Comparison of ENCODE assay signal across 1 cellular context in the genomic region with DNA sequence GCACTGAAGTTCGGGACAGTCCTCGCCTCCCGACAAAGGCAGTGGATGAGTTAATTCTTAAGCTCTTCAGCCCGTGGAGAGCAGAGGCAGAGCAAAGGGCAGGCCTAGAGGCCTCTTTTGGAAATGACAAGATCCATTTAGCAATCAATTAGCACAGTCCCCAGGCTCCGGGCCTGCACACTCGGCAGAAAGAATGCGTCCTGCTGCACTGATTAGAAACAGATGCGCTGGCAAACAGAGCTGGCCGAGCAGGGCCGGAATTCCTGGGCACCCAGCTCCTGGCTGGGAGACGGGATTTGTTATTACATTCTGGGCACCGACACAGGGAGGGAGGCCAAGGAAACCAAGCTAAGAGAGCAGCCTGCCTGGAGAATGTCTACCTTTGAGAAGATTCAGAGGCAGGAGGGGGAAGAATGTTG.
A peak's percentile ranks its signal among the peaks of the same experiment; 100 is the strongest.
TF ChIP-seq lines count a peak whose summit lies in the region.

No MANE protein-coding gene starts in this region.

TF ChIP-seq in HepG2, 621 proteins besides CTCF, POLR2A, EP300 and RAD21 (continued from another document):
- TF ChIP-seq, protein P1, sequence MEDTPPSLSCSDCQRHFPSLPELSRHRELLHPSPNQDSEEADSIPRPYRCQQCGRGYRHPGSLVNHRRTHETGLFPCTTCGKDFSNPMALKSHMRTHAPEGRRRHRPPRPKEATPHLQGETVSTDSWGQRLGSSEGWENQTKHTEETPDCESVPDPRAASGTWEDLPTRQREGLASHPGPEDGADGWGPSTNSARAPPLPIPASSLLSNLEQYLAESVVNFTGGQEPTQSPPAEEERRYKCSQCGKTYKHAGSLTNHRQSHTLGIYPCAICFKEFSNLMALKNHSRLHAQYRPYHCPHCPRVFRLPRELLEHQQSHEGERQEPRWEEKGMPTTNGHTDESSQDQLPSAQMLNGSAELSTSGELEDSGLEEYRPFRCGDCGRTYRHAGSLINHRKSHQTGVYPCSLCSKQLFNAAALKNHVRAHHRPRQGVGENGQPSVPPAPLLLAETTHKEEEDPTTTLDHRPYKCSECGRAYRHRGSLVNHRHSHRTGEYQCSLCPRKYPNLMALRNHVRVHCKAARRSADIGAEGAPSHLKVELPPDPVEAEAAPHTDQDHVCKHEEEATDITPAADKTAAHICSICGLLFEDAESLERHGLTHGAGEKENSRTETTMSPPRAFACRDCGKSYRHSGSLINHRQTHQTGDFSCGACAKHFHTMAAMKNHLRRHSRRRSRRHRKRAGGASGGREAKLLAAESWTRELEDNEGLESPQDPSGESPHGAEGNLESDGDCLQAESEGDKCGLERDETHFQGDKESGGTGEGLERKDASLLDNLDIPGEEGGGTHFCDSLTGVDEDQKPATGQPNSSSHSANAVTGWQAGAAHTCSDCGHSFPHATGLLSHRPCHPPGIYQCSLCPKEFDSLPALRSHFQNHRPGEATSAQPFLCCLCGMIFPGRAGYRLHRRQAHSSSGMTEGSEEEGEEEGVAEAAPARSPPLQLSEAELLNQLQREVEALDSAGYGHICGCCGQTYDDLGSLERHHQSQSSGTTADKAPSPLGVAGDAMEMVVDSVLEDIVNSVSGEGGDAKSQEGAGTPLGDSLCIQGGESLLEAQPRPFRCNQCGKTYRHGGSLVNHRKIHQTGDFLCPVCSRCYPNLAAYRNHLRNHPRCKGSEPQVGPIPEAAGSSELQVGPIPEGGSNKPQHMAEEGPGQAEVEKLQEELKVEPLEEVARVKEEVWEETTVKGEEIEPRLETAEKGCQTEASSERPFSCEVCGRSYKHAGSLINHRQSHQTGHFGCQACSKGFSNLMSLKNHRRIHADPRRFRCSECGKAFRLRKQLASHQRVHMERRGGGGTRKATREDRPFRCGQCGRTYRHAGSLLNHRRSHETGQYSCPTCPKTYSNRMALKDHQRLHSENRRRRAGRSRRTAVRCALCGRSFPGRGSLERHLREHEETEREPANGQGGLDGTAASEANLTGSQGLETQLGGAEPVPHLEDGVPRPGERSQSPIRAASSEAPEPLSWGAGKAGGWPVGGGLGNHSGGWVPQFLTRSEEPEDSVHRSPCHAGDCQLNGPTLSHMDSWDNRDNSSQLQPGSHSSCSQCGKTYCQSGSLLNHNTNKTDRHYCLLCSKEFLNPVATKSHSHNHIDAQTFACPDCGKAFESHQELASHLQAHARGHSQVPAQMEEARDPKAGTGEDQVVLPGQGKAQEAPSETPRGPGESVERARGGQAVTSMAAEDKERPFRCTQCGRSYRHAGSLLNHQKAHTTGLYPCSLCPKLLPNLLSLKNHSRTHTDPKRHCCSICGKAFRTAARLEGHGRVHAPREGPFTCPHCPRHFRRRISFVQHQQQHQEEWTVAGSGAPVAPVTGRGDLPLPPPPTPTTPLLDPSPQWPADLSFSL (CRISPR knock-in tag; IDR thresholded peaks at IDR 0.05), result no peak
- TF ChIP-seq FOXO1 (CRISPR knock-in tag; IDR thresholded peaks at IDR 0.05) (no peak), ZNF354B (CRISPR knock-in tag; IDR thresholded peaks at IDR 0.05) (no peak), ZNF772 (CRISPR knock-in tag; IDR thresholded peaks at IDR 0.05) (no peak), CBFB (CRISPR knock-in tag; IDR thresholded peaks at IDR 0.05) (no peak), ZNF720 (CRISPR knock-in tag; IDR thresholded peaks at IDR 0.05) (no peak), SRSF1 (optimal IDR thresholded peaks at IDR 0.05; ENCODE audit: low read depth, low read length) (no peak), HNF4A (CRISPR knock-in tag; IDR thresholded peaks at IDR 0.05) (peak; percentile 41; the same call in 1 of the 2 replicates), ZNF816 (CRISPR knock-in tag; IDR thresholded peaks at IDR 0.05; ENCODE audit: borderline replicate concordance) (no peak), ZNF616 (CRISPR knock-in tag; IDR thresholded peaks at IDR 0.05; ENCODE audit: low read depth) (no peak), ZNF546 (CRISPR knock-in tag; conservative IDR thresholded peaks at IDR 0.05) (no peak), ZNF605 (CRISPR knock-in tag; IDR thresholded peaks at IDR 0.05) (0 out of 2 replicates have a peak, but pooled peaks have one; percentile 48), ZNF614 (CRISPR knock-in tag; IDR thresholded peaks at IDR 0.05; ENCODE audit: borderline replicate concordance) (peak; percentile 70; the same call in 1 of the 2 replicates), ZNF446 (CRISPR knock-in tag; IDR thresholded peaks at IDR 0.05) (no peak), ZNF329 (CRISPR knock-in tag; IDR thresholded peaks at IDR 0.05; ENCODE audit: low read depth) (no peak), SP5 (CRISPR knock-in tag; IDR thresholded peaks at IDR 0.05; ENCODE audit: borderline replicate concordance, low read depth) (no peak), GATAD2A (CRISPR knock-in tag; IDR thresholded peaks at IDR 0.05) (0 out of 2 replicates have a peak, but pooled peaks have one; percentile 19)
- TF ChIP-seq, protein P2, sequence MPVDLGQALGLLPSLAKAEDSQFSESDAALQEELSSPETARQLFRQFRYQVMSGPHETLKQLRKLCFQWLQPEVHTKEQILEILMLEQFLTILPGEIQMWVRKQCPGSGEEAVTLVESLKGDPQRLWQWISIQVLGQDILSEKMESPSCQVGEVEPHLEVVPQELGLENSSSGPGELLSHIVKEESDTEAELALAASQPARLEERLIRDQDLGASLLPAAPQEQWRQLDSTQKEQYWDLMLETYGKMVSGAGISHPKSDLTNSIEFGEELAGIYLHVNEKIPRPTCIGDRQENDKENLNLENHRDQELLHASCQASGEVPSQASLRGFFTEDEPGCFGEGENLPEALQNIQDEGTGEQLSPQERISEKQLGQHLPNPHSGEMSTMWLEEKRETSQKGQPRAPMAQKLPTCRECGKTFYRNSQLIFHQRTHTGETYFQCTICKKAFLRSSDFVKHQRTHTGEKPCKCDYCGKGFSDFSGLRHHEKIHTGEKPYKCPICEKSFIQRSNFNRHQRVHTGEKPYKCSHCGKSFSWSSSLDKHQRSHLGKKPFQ (CRISPR knock-in tag; IDR thresholded peaks at IDR 0.05; ENCODE audit: insufficient replicate concordance), result no peak
- TF ChIP-seq, protein P3, sequence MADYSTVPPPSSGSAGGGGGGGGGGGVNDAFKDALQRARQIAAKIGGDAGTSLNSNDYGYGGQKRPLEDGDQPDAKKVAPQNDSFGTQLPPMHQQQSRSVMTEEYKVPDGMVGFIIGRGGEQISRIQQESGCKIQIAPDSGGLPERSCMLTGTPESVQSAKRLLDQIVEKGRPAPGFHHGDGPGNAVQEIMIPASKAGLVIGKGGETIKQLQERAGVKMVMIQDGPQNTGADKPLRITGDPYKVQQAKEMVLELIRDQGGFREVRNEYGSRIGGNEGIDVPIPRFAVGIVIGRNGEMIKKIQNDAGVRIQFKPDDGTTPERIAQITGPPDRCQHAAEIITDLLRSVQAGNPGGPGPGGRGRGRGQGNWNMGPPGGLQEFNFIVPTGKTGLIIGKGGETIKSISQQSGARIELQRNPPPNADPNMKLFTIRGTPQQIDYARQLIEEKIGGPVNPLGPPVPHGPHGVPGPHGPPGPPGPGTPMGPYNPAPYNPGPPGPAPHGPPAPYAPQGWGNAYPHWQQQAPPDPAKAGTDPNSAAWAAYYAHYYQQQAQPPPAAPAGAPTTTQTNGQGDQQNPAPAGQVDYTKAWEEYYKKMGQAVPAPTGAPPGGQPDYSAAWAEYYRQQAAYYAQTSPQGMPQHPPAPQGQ (CRISPR knock-in tag; IDR thresholded peaks at IDR 0.05; ENCODE audit: borderline replicate concordance), result no peak
- TF ChIP-seq, protein P4, sequence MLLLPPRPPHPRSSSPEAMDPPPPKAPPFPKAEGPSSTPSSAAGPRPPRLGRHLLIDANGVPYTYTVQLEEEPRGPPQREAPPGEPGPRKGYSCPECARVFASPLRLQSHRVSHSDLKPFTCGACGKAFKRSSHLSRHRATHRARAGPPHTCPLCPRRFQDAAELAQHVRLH (CRISPR knock-in tag; IDR thresholded peaks at IDR 0.05; ENCODE audit: borderline replicate concordance, low read depth), result no peak
- TF ChIP-seq, protein P5, sequence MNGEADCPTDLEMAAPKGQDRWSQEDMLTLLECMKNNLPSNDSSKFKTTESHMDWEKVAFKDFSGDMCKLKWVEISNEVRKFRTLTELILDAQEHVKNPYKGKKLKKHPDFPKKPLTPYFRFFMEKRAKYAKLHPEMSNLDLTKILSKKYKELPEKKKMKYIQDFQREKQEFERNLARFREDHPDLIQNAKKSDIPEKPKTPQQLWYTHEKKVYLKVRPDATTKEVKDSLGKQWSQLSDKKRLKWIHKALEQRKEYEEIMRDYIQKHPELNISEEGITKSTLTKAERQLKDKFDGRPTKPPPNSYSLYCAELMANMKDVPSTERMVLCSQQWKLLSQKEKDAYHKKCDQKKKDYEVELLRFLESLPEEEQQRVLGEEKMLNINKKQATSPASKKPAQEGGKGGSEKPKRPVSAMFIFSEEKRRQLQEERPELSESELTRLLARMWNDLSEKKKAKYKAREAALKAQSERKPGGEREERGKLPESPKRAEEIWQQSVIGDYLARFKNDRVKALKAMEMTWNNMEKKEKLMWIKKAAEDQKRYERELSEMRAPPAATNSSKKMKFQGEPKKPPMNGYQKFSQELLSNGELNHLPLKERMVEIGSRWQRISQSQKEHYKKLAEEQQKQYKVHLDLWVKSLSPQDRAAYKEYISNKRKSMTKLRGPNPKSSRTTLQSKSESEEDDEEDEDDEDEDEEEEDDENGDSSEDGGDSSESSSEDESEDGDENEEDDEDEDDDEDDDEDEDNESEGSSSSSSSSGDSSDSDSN (CRISPR knock-in tag; IDR thresholded peaks at IDR 0.05), result peak; percentile 23; the same call in 1 of the 2 replicates
- TF ChIP-seq, protein P6, sequence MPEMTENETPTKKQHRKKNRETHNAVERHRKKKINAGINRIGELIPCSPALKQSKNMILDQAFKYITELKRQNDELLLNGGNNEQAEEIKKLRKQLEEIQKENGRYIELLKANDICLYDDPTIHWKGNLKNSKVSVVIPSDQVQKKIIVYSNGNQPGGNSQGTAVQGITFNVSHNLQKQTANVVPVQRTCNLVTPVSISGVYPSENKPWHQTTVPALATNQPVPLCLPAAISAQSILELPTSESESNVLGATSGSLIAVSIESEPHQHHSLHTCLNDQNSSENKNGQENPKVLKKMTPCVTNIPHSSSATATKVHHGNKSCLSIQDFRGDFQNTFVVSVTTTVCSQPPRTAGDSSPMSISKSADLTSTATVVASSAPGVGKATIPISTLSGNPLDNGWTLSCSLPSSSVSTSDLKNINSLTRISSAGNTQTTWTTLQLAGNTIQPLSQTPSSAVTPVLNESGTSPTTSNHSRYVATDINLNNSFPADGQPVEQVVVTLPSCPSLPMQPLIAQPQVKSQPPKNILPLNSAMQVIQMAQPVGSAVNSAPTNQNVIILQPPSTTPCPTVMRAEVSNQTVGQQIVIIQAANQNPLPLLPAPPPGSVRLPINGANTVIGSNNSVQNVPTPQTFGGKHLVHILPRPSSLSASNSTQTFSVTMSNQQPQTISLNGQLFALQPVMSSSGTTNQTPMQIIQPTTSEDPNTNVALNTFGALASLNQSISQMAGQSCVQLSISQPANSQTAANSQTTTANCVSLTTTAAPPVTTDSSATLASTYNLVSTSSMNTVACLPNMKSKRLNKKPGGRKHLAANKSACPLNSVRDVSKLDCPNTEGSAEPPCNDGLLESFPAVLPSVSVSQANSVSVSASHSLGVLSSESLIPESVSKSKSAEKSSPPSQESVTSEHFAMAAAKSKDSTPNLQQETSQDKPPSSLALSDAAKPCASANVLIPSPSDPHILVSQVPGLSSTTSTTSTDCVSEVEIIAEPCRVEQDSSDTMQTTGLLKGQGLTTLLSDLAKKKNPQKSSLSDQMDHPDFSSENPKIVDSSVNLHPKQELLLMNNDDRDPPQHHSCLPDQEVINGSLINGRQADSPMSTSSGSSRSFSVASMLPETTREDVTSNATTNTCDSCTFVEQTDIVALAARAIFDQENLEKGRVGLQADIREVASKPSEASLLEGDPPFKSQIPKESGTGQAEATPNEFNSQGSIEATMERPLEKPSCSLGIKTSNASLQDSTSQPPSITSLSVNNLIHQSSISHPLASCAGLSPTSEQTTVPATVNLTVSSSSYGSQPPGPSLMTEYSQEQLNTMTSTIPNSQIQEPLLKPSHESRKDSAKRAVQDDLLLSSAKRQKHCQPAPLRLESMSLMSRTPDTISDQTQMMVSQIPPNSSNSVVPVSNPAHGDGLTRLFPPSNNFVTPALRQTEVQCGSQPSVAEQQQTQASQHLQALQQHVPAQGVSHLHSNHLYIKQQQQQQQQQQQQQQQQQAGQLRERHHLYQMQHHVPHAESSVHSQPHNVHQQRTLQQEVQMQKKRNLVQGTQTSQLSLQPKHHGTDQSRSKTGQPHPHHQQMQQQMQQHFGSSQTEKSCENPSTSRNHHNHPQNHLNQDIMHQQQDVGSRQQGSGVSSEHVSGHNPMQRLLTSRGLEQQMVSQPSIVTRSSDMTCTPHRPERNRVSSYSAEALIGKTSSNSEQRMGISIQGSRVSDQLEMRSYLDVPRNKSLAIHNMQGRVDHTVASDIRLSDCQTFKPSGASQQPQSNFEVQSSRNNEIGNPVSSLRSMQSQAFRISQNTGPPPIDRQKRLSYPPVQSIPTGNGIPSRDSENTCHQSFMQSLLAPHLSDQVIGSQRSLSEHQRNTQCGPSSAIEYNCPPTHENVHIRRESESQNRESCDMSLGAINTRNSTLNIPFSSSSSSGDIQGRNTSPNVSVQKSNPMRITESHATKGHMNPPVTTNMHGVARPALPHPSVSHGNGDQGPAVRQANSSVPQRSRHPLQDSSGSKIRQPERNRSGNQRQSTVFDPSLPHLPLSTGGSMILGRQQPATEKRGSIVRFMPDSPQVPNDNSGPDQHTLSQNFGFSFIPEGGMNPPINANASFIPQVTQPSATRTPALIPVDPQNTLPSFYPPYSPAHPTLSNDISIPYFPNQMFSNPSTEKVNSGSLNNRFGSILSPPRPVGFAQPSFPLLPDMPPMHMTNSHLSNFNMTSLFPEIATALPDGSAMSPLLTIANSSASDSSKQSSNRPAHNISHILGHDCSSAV (CRISPR knock-in tag; IDR thresholded peaks at IDR 0.05; ENCODE audit: borderline replicate concordance), result no peak
- TF ChIP-seq, protein P7, sequence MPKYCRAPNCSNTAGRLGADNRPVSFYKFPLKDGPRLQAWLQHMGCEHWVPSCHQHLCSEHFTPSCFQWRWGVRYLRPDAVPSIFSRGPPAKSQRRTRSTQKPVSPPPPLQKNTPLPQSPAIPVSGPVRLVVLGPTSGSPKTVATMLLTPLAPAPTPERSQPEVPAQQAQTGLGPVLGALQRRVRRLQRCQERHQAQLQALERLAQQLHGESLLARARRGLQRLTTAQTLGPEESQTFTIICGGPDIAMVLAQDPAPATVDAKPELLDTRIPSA (CRISPR knock-in tag; IDR thresholded peaks at IDR 0.05; ENCODE audit: borderline replicate concordance), result no peak
